In the genomic region with DNA sequence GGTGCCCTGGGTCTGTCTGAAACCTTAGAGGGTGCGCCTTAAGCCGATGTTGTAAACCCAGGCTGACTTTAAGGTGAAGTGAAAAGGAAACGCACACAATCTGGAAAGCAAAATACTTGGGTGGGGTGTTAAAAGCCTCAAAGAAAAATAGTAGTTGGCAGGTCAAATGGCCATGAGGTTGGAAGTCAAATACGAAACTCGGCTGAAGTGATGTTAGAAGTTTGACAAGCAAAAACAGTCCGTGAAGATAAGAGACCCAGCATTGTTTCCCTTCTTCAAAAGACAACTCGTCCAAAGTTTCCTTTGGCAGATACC, we compare ENCODE assay signal across 9 cellular contexts.
A peak's percentile ranks its signal among the peaks of the same experiment; 100 is the strongest.
DNase-seq lines count a peak whose midpoint lies in the region; ATAC-seq lines count a peak whose summit lies in the region.
"Had no signal": no experiment of that assay in that cellular context is flagged by ENCODE, and none has a peak within 500 bp of the region (broad histone marks: within the 10 kb centered on the region; RNA-seq: fewer than 3 reads in every experiment).

No MANE protein-coding gene starts in this region.

- H3K4me3 Mint-ChIP-seq in stimulated activated naive CD8-positive, alpha-beta T cell treated with anti-CD3 and anti-CD28 coated beads, Interleukin-15, Interleukin-2, amounts not matched to agents 100 ng/mL and 50 ng/mL, for 24 hours: peak overlapping the region; percentile 84

- peak overlapping the region; percentile 9 for H3K27ac ChIP-seq in caudate nucleus (ENCODE audit: low read depth, low read length)
- H3K27ac ChIP-seq in mucosa of rectum (ENCODE audit: low read depth in 2 of 2, low read length in 2 of 2): peak overlapping the region; percentile 84 to 85

- no peak for DNase-seq in stimulated activated naive CD8-positive, alpha-beta T cell treated with anti-CD3 and anti-CD28 coated beads, Interleukin-15, Interleukin-2, amounts not matched to agents 100 U/mL and 50 U/mL, for 24 hours
- peak in 1 of 61 donors; percentile 18 for DNase-seq in caudate nucleus (lab: John Stamatoyannopoulos, UW)
- no peak for DNase-seq in NCI-H1105 (lab: John Stamatoyannopoulos, UW)
- DNase-seq in SIG-M5 (lab: John Stamatoyannopoulos, UW): no peak
- no peak for DNase-seq in COLO668 (lab: John Stamatoyannopoulos, UW; ENCODE audit: unreplicated experiment)
- DNase-seq: NCI-H187 treated with DMSO at 0.1 percent for 48 hours had no signal

- H3K9me3 Mint-ChIP-seq in stimulated activated naive CD8-positive, alpha-beta T cell treated with anti-CD3 and anti-CD28 coated beads, Interleukin-15, Interleukin-2, amounts not matched to agents 100 ng/mL and 50 ng/mL, for 24 hours: no peaks in the 10 kb centered on the region

- no peaks in the 10 kb centered on the region for H3K36me3 ChIP-seq in mucosa of rectum (ENCODE audit: control insufficient read depth in 2 of 2, insufficient read depth in 2 of 2, low read length in 2 of 2)

- peak overlapping the region; percentile 79 for H3K27ac Mint-ChIP-seq in stimulated activated naive CD8-positive, alpha-beta T cell treated with anti-CD3 and anti-CD28 coated beads, Interleukin-15, Interleukin-2, amounts not matched to agents 100 ng/mL and 50 ng/mL, for 24 hours

- peaks cover 16% of the 10 kb centered on the region for H3K36me3 Mint-ChIP-seq in stimulated activated naive CD8-positive, alpha-beta T cell treated with anti-CD3 and anti-CD28 coated beads, Interleukin-15, Interleukin-2, amounts not matched to agents 100 ng/mL and 50 ng/mL, for 24 hours (ENCODE audit: low read depth)

- no peaks in the 10 kb centered on the region for H3K27me3 Mint-ChIP-seq in stimulated activated naive CD8-positive, alpha-beta T cell treated with anti-CD3 and anti-CD28 coated beads, Interleukin-15, Interleukin-2, amounts not matched to agents 100 ng/mL and 50 ng/mL, for 24 hours

- no peaks in the 10 kb centered on the region for H3K27me3 ChIP-seq in mucosa of rectum (ENCODE audit: control insufficient read depth in 2 of 2, insufficient read depth in 2 of 2, low read length in 2 of 2)

- no peak for ATAC-seq in stimulated activated naive CD8-positive, alpha-beta T cell treated with anti-CD3 and anti-CD28 coated beads, Interleukin-15, Interleukin-2, amounts not matched to agents 100 U/mL and 50 U/mL, for 24 hours
- ATAC-seq in GM18517 (IDR thresholded peaks at IDR 0.05; ENCODE audit: unreplicated experiment): no peak

- H3K4me1 ChIP-seq in mucosa of rectum (ENCODE audit: control insufficient read depth in 2 of 2, insufficient read depth in 2 of 2, low read length in 2 of 2): peaks cover 16 to 17% of the 10 kb centered on the region in 2 donors

- H3K4me1 Mint-ChIP-seq in stimulated activated naive CD8-positive, alpha-beta T cell treated with anti-CD3 and anti-CD28 coated beads, Interleukin-15, Interleukin-2, amounts not matched to agents 100 ng/mL and 50 ng/mL, for 24 hours (ENCODE audit: low read depth): peaks cover 54% of the 10 kb centered on the region

- H3K4me3 ChIP-seq in mucosa of rectum (ENCODE audit: low read length in 2 of 2): peak overlapping the region; percentile 78 to 83

- peak overlapping the region; percentile 82 to 85 for H3K9ac ChIP-seq in mucosa of rectum (ENCODE audit: low read depth in 1 of 2, low read length in 2 of 2)

- no peaks in the 10 kb centered on the region for H3K9me3 ChIP-seq in mucosa of rectum (ENCODE audit: control insufficient read depth in 2 of 2, low read length in 2 of 2)
